ENCODE assay signal across 8 cellular contexts in the genomic region with DNA sequence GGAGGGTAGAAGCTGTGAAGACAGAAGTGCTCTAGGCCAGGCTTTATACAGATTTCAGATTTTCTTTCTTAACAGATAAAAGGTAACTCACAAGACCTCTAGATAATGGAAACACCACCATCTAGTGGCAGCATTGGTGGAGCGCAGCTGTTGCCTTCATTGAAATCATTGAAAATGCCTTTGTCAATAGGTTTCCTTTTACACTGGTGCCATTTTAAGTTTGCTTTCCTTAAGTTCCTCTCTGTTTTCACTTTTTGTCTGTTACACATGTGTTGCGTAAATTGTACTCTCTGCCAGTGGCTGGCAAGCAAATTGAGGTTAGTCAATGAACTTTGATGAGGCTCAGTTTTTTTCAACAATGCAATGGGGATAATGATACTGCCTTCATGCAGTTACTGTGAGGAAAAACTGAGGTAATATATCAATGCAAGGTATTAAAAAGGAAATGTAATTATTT. TPM values are rescaled to one million over a fixed set of nuclear protein-coding genes. Genes with fewer than 3 reads are reported as not detected.
A peak's percentile ranks its signal among the peaks of the same experiment; 100 is the strongest.
DNase-seq lines count a peak whose midpoint lies in the region; ATAC-seq and FAIRE-seq lines count a peak whose summit lies in the region.

No MANE protein-coding gene starts in this region.

- ATAC-seq in HG03175 (IDR thresholded peaks at IDR 0.05; ENCODE audit: unreplicated experiment) (peak; percentile 83), left lobe of liver (peak; percentile 100), HG02870 (IDR thresholded peaks at IDR 0.05; ENCODE audit: unreplicated experiment) (no peak)

- peak; percentile 95 for FAIRE-seq in G401.6 (lab: Jason Lieb, UNC)

- DNase-seq in NCI-H460 (ENCODE audit: extremely low read depth, low read depth) = peak; percentile 72
- DNase-seq in activated CD4-positive, CD25-positive, alpha-beta regulatory T cell treated with anti-CD3 and anti-CD28 coated beads, Interleukin-2, amount 50 U/mL, for 72 hours = peak; percentile 71
- DNase-seq in cerebellum (ENCODE audit: low spot score) = peak; percentile 60
- DNase-seq in left lobe of liver (ENCODE audit: low spot score) = peak; percentile 83
- DNase-seq in stimulated activated CD4-positive, alpha-beta T cell treated with anti-CD3 and anti-CD28 coated beads, Interleukin-4, amount 100 ng/mL, for 4 hours = peak; percentile 64 to 69

RNA-seq across cellular contexts. Expression of gene ALDH1L2, which starts 31.1 kb away (rescaled TPM):
- 37.4 and 54.1 TPM in 2 replicates for total RNA-seq in NCI-H460 (2014; rRNA removed; shearing (Covaris generic))
- 20.2 and 40.7 TPM in 2 replicates for polyA plus RNA-seq in NCI-H460 (2014; cell fraction: nucleus; rRNA removed)
- total RNA-seq in cerebellum (7.0 TPM), left lobe of liver (0.18 TPM)

RNA-seq across cellular contexts. Expression of gene WASHC4, which starts 54.4 kb away (rescaled TPM):
- total RNA-seq in NCI-H460 (2014; rRNA removed; shearing (Covaris generic)) = 81.7 and 94.2 TPM in 2 replicates
- polyA plus RNA-seq in NCI-H460 (2014; cell fraction: nucleus; rRNA removed) = 51.9 and 96.4 TPM in 2 replicates
- 91.3 TPM for total RNA-seq in cerebellum
- 26.1 TPM for total RNA-seq in left lobe of liver
